11 cellular contexts compared by ENCODE assay signal in genomic region chr18:24112874-24113615, GRCh38. TPM values are rescaled to one million over a fixed set of nuclear protein-coding genes. Genes with fewer than 3 reads are reported as not detected.
DNase-seq lines count a peak whose midpoint lies in the region; ATAC-seq, FAIRE-seq and TF ChIP-seq lines count a peak whose summit lies in the region.
"Had no signal": no experiment of that assay in that cellular context is flagged by ENCODE, and none has a peak within 500 bp of the region (broad histone marks: within the 10 kb centered on the region; RNA-seq: fewer than 3 reads in every experiment).

No MANE protein-coding gene starts in this region.

- dilution Hi-C loops in keratinocyte (cut with MboI; ENCODE audit: extremely low pct_ligation_motif_present, low sequenced_read_pairs) = loop anchor here (10.0 kb wide), 1 partner anchor 148 kb away; no protein-coding TSS in a partner anchor

- peaks cover 64% of the 10 kb centered on the region for H3K36me3 Mint-ChIP-seq in CD4-positive, alpha-beta T cell (ENCODE audit: low read depth)
- no peaks in the 10 kb centered on the region for H3K36me3 Mint-ChIP-seq in HFFc6 (ENCODE audit: low read depth)
- peaks cover 0 to 11% of the 10 kb centered on the region in 2 donors for H3K36me3 Mint-ChIP-seq in activated naive CD4-positive, alpha-beta T cell treated with anti-CD3 and anti-CD28 coated beads, Interleukin-2, amount 50 U/mL, for 72 hours

- no peak overlapping the region for H2AFZ ChIP-seq in keratinocyte (ENCODE audit: control insufficient read depth, low read length)

- intact Hi-C loops in CD4-positive, alpha-beta T cell (cut with DNase I, micrococcal nuclease) = no loop called here

- DNase-seq in CD4-positive, alpha-beta T cell = no peak
- peak; percentile 12 for DNase-seq in HFFc6
- no peak for DNase-seq in activated naive CD4-positive, alpha-beta T cell treated with anti-CD3 and anti-CD28 coated beads, Interleukin-2, amount 50 U/mL, for 72 hours (ENCODE audit: low spot score in 2 of 2)
- DNase-seq in keratinocyte (ENCODE audit: low read depth, low spot score) = peak; percentile 19
- DNase-seq in DMS 273 treated with DMSO at 0.1 percent for 48 hours (lab: John Stamatoyannopoulos, UW) = no peak
- DNase-seq in LoVo (ENCODE audit: low spot score) = no peak
- DNase-seq in hippocampal formation (lab: John Stamatoyannopoulos, UW) = no peak
- no peak for DNase-seq in superior temporal gyrus (ENCODE audit: extremely low spot score)
- DNase-seq: amygdala; naive B cell; stimulated activated CD4-positive, alpha-beta T cell treated with anti-CD3 and anti-CD28 coated beads, Interleukin-4, amount 100 ng/mL, for 1 hour had no signal

- peak; percentile 68 for FAIRE-seq in keratinocyte (lab: Jason Lieb, UNC)

- no peak overlapping the region for H3K9ac ChIP-seq in keratinocyte (ENCODE audit: control insufficient read depth, extremely low read depth, insufficient read depth, low read length)

- H3K9me3 Mint-ChIP-seq in CD4-positive, alpha-beta T cell = no peaks in the 10 kb centered on the region
- H3K9me3 Mint-ChIP-seq in HFFc6 = no peaks in the 10 kb centered on the region
- no peaks in the 10 kb centered on the region for H3K9me3 Mint-ChIP-seq in activated naive CD4-positive, alpha-beta T cell treated with anti-CD3 and anti-CD28 coated beads, Interleukin-2, amount 50 U/mL, for 72 hours
- H3K9me3 Mint-ChIP-seq: naive B cell had no signal

- no peak overlapping the region for H3K27ac ChIP-seq in CD4-positive, alpha-beta T cell (ENCODE audit: low read depth, low read length)
- H3K27ac ChIP-seq in keratinocyte (ENCODE audit: control insufficient read depth, insufficient read depth, low read length) = no peak overlapping the region

- no peak overlapping the region for H3K4me3 Mint-ChIP-seq in CD4-positive, alpha-beta T cell
- H3K4me3 Mint-ChIP-seq in HFFc6 = no peak overlapping the region
- H3K4me3 Mint-ChIP-seq: naive B cell had no signal

- H3K4me1 Mint-ChIP-seq in CD4-positive, alpha-beta T cell (ENCODE audit: low read depth) = peaks cover 40% of the 10 kb centered on the region
- H3K4me1 Mint-ChIP-seq in HFFc6 (ENCODE audit: low read depth) = peaks cover 10% of the 10 kb centered on the region

- H3K4me2 ChIP-seq in keratinocyte (ENCODE audit: control insufficient read depth, extremely low read depth, insufficient read depth, low read depth, low read length) = no peak overlapping the region

- H3K27me3 ChIP-seq in CD4-positive, alpha-beta T cell (ENCODE audit: control insufficient read depth, insufficient read depth, low read length) = no peaks in the 10 kb centered on the region
- H3K27me3 ChIP-seq in keratinocyte (ENCODE audit: control insufficient read depth, extremely low read depth, insufficient read depth, low read length) = no peaks in the 10 kb centered on the region

- ATAC-seq in CD4-positive, alpha-beta T cell (ENCODE audit: poor library complexity) = no peak
- ATAC-seq in activated naive CD4-positive, alpha-beta T cell treated with anti-CD3 and anti-CD28 coated beads, Interleukin-2, amount 50 U/mL, for 72 hours = peak; percentile 40 to 61

- no peaks in the 10 kb centered on the region for H3K9me3 ChIP-seq in CD4-positive, alpha-beta T cell (ENCODE audit: control insufficient read depth, low read length)
- H3K9me3 ChIP-seq in keratinocyte (ENCODE audit: control insufficient read depth, low read depth, low read length) = no peaks in the 10 kb centered on the region

- no peaks in the 10 kb centered on the region for H3K27me3 Mint-ChIP-seq in CD4-positive, alpha-beta T cell
- no peaks in the 10 kb centered on the region for H3K27me3 Mint-ChIP-seq in HFFc6 (ENCODE audit: insufficient read depth)
- H3K27me3 Mint-ChIP-seq: naive B cell had no signal

- no peak for TF ChIP-seq CTCF in CD4-positive, alpha-beta T cell (IDR thresholded peaks at IDR 0.05)
- no peak for TF ChIP-seq CTCF in HFFc6 (IDR thresholded peaks at IDR 0.05)
- TF ChIP-seq CTCF in keratinocyte (optimal IDR thresholded peaks at IDR 0.05 in 1 of 3, IDR thresholded peaks at IDR 0.05 in 1 of 3, conservative IDR thresholded peaks at IDR 0.05 in 1 of 3; ENCODE audit: extremely low read depth in 1 of 3, insufficient read depth in 2 of 3, low read length in 3 of 3) = no peak

- POLR2A ChIA-PET in CD4-positive, alpha-beta T cell (lab: Charles Lee) = interaction anchor here (1.6 kb wide), 1 partner anchor 248 kb away, joined by 4 read pairs; no protein-coding TSS in a partner anchor

- CTCF ChIA-PET in CD4-positive, alpha-beta T cell (lab: Charles Lee) = no interaction called here

- H3K27ac Mint-ChIP-seq in CD4-positive, alpha-beta T cell = peak overlapping the region; percentile 66
- no peak overlapping the region for H3K27ac Mint-ChIP-seq in HFFc6
- H3K27ac Mint-ChIP-seq in activated naive CD4-positive, alpha-beta T cell treated with anti-CD3 and anti-CD28 coated beads, Interleukin-2, amount 50 U/mL, for 72 hours = peak overlapping the region; percentile 25 to 83

- no peaks in the 10 kb centered on the region for H4K20me1 ChIP-seq in keratinocyte (ENCODE audit: control insufficient read depth, extremely low read depth, insufficient read depth, low read length)

- H3K4me3 ChIP-seq in keratinocyte (ENCODE audit: control insufficient read depth in 2 of 3, extremely low read depth in 1 of 3, insufficient read depth in 2 of 3, low read depth in 1 of 3, low read length in 3 of 3) = no peak overlapping the region

- no peaks in the 10 kb centered on the region for H3K79me2 ChIP-seq in keratinocyte (ENCODE audit: control insufficient read depth, insufficient read depth, low read length)

- H3K36me3 ChIP-seq in keratinocyte (ENCODE audit: control insufficient read depth in 2 of 2, extremely low read depth in 1 of 2, insufficient read depth in 2 of 2, low read length in 2 of 2) = no peaks in the 10 kb centered on the region

- H3K4me1 ChIP-seq in keratinocyte (ENCODE audit: control insufficient read depth, extremely low read depth, insufficient read depth, low read length) = peaks cover 11% of the 10 kb centered on the region

- H3K9me1 ChIP-seq in keratinocyte (ENCODE audit: control insufficient read depth, extremely low read depth, insufficient read depth, low read length) = no peaks in the 10 kb centered on the region

RNA-seq across cellular contexts. Expression of gene CABYR, which starts 25.8 kb away (rescaled TPM):
- under 1 TPM; 0.75 to 0.85 TPM for total RNA-seq in CD4-positive, alpha-beta T cell
- 1 to 10 TPM; 1.2 to 3.6 (median 3.2) TPM for total RNA-seq in HFFc6 (2021; fragmentation: NEBNext Ultra II Directional; extraction: Animal tissue kit (Norgen Biotek cat#: 25700))
- 1 to 10 TPM in 1 of 2 donors, under 1 TPM in 1; 0.84 to 2.6 TPM for total RNA-seq in activated naive CD4-positive, alpha-beta T cell treated with anti-CD3 and anti-CD28 coated beads, Interleukin-2, amount 50 U/mL, for 72 hours
- polyA plus RNA-seq in keratinocyte = 6.9 to 7.7 TPM (median 7.4 TPM) in 3 replicates
- 3.5 TPM for polyA plus RNA-seq in keratinocyte (2011; ENCODE audit: low read depth)
- 6.3 and 8.5 TPM in 2 replicates for polyA plus RNA-seq in keratinocyte (2011; cell fraction: cytosol; rRNA removed)
- polyA plus RNA-seq in keratinocyte (2011; cell fraction: nucleus; rRNA removed) = 17.9 and 21.0 TPM in 2 replicates
- 5.2 and 6.8 TPM in 2 replicates for polyA plus RNA-seq in keratinocyte (2012; ENCODE audit: low replicate concordance)
- polyA minus RNA-seq in keratinocyte = 3.4 to 5.8 TPM (median 4.6 TPM) in 3 replicates
- 3.6 TPM for polyA minus RNA-seq in keratinocyte (2011; cell fraction: cytosol; rRNA and poly(A)+ RNA removed)
- polyA minus RNA-seq in keratinocyte (2011; cell fraction: nucleus; rRNA and poly(A)+ RNA removed) = 4.2 and 9.0 TPM in 2 replicates

Comparison
In these comparisons a context has a peak if more than half of its experiments do, and no peak if none do; other contexts are left out.
1. DNase-seq: peak in HFFc6 (single experiment) and keratinocyte (single experiment); none in CD4-positive, alpha-beta T cell (0 of 10), activated naive CD4-positive, alpha-beta T cell treated with anti-CD3 and anti-CD28 coated beads, Interleukin-2, amount 50 U/mL, for 72 hours (0 of 2), DMS 273 treated with DMSO at 0.1 percent for 48 hours (single experiment), LoVo (single experiment), hippocampal formation (0 of 2) and superior temporal gyrus (single experiment).